In the genomic region with DNA sequence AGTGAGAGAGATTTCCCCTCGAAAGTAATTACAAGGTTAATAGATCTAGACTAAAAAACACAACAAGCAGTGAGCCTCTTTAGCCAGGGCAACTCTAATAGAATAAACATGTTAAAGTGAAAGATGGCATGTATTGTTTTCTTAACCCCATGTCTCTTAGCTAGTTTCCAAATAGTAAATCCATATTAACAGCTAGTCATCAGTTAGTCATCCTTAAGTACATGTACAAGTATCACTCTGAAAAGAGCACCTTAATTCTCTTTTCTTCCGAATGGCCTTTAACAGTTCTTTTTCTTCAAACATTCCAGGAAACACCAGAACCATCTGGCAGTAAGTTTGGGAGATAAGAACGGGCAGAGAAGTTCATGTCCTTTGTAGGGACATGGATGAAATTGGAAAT, we compare ENCODE assay signal across 23 cellular contexts.
DNase-seq lines count a peak whose midpoint lies in the region; ATAC-seq, FAIRE-seq and TF ChIP-seq lines count a peak whose summit lies in the region.
"Had no signal": no experiment of that assay in that cellular context is flagged by ENCODE, and none has a peak within 500 bp of the region (broad histone marks: within the 10 kb centered on the region; RNA-seq: fewer than 3 reads in every experiment).

No MANE protein-coding gene starts in this region.

- no peaks in the 10 kb centered on the region for H3K9me3 Mint-ChIP-seq in nephron progenitor cell
- H3K9me3 Mint-ChIP-seq: dendritic cell treated with granulocyte-macrophage colony-stimulating factor and Interleukin-4, amounts not matched to agents 40 ng/mL and 50 ng/mL, for 4 days; H9 had no signal

- no peak for ATAC-seq in GM19467 (IDR thresholded peaks at IDR 0.05; ENCODE audit: unreplicated experiment)
- ATAC-seq: body of pancreas; left ventricle myocardium superior; stimulated activated memory B cell treated with anti-CD40 and anti-IgM and Interleukin-4, amounts not matched to agents 10 μg/mL and 1 μg/mL and 100 μg/mL, for 72 hours had no signal

- no peak overlapping the region for H3K4me3 Mint-ChIP-seq in nephron progenitor cell
- H3K4me3 Mint-ChIP-seq: activated naive CD4-positive, alpha-beta T cell treated with anti-CD3 and anti-CD28 coated beads, Interleukin-2, amount 10 ng/mL, durations not matched to agents 7 days and 5 days; dendritic cell treated with granulocyte-macrophage colony-stimulating factor and Interleukin-4, amounts not matched to agents 40 ng/mL and 50 ng/mL, for 4 days; H9; stimulated activated memory B cell treated with anti-CD40 and anti-IgM and Interleukin-4, amounts not matched to agents 10 μg/mL and 1 μg/mL and 100 μg/mL, for 72 hours had no signal

- no peak for TF ChIP-seq CTCF in nephron progenitor cell (IDR thresholded peaks at IDR 0.05)

- no peaks in the 10 kb centered on the region for H3K27me3 Mint-ChIP-seq in nephron progenitor cell (ENCODE audit: low read depth, poor library complexity)
- H3K27me3 Mint-ChIP-seq: activated naive CD4-positive, alpha-beta T cell treated with anti-CD3 and anti-CD28 coated beads, Interleukin-2, amount 10 ng/mL, durations not matched to agents 7 days and 5 days; dendritic cell treated with granulocyte-macrophage colony-stimulating factor and Interleukin-4, amounts not matched to agents 40 ng/mL and 50 ng/mL, for 4 days; stimulated activated memory B cell treated with anti-CD40 and anti-IgM and Interleukin-4, amounts not matched to agents 10 μg/mL and 1 μg/mL and 100 μg/mL, for 72 hours had no signal

- no peak overlapping the region for H3K27ac Mint-ChIP-seq in nephron progenitor cell
- H3K27ac Mint-ChIP-seq: activated naive CD4-positive, alpha-beta T cell treated with anti-CD3 and anti-CD28 coated beads, Interleukin-2, amount 10 ng/mL, durations not matched to agents 7 days and 5 days; dendritic cell treated with granulocyte-macrophage colony-stimulating factor and Interleukin-4, amounts not matched to agents 40 ng/mL and 50 ng/mL, for 4 days; H9; stimulated activated memory B cell treated with anti-CD40 and anti-IgM and Interleukin-4, amounts not matched to agents 10 μg/mL and 1 μg/mL and 100 μg/mL, for 72 hours had no signal

- no peaks in the 10 kb centered on the region for H3K36me3 Mint-ChIP-seq in nephron progenitor cell (ENCODE audit: low read depth)
- H3K36me3 Mint-ChIP-seq: activated naive CD4-positive, alpha-beta T cell treated with anti-CD3 and anti-CD28 coated beads, Interleukin-2, amount 10 ng/mL, durations not matched to agents 7 days and 5 days; stimulated activated memory B cell treated with anti-CD40 and anti-IgM and Interleukin-4, amounts not matched to agents 10 μg/mL and 1 μg/mL and 100 μg/mL, for 72 hours had no signal

- no peak for FAIRE-seq in urothelium cell line (lab: Jason Lieb, UNC)

- peak; percentile 0 for DNase-seq in M059J (ENCODE audit: low read depth)
- DNase-seq in astrocyte of the hippocampus (ENCODE audit: low read depth, low spot score): peak; percentile 28
- DNase-seq in fibroblast of the conjunctiva (ENCODE audit: low read depth): peak; percentile 33
- DNase-seq in nephron progenitor cell: no peak
- DNase-seq in urothelium cell line (ENCODE audit: low spot score): no peak
- no peak for DNase-seq in NCI-H82 treated with DMSO at 0.1 percent for 48 hours (lab: John Stamatoyannopoulos, UW; ENCODE audit: unreplicated experiment)
- DNase-seq: activated CD4-positive, CD25-positive, alpha-beta regulatory T cell treated with anti-CD3 and anti-CD28 coated beads, Interleukin-2, amount 50 U/mL, for 72 hours; activated CD8-positive, alpha-beta memory T cell treated with anti-CD3 and anti-CD28 coated beads for 24 hours; activated naive CD4-positive, alpha-beta T cell treated with anti-CD3 and anti-CD28 coated beads, Interleukin-2, amount 10 ng/mL, durations not matched to agents 7 days and 5 days; activated T-cell treated with anti-CD3 and anti-CD28 coated beads, Interleukin-2, amount 50 U/mL, for 48 hours; body of pancreas; COR-L47; EL; glutamatergic neuron; H9; left ventricle myocardium superior; NCI-H146; NCI-H82; occipital lobe; Peyer's patch had no signal

- no peaks in the 10 kb centered on the region for H3K4me1 Mint-ChIP-seq in nephron progenitor cell
- H3K4me1 Mint-ChIP-seq: activated naive CD4-positive, alpha-beta T cell treated with anti-CD3 and anti-CD28 coated beads, Interleukin-2, amount 10 ng/mL, durations not matched to agents 7 days and 5 days; H9; stimulated activated memory B cell treated with anti-CD40 and anti-IgM and Interleukin-4, amounts not matched to agents 10 μg/mL and 1 μg/mL and 100 μg/mL, for 72 hours had no signal

Comparison
In these comparisons a context has a peak if more than half of its experiments do, and no peak if none do; other contexts are left out.
1. DNase-seq: peak in M059J (single experiment), astrocyte of the hippocampus (single experiment) and fibroblast of the conjunctiva (single experiment); none in nephron progenitor cell (single experiment), urothelium cell line (single experiment) and NCI-H82 treated with DMSO at 0.1 percent for 48 hours (single experiment).